In genomic region chr7:155796381-155797261, GRCh38 we compare ENCODE assay signal across 8 cellular contexts. TPM values are rescaled to one million over a fixed set of nuclear protein-coding genes. Genes with fewer than 3 reads are reported as not detected.
DNase-seq lines count a peak whose midpoint lies in the region; ATAC-seq, FAIRE-seq and TF ChIP-seq lines count a peak whose summit lies in the region.

No MANE protein-coding gene starts in this region.

- POLR2A ChIA-PET in HepG2 (lab: Yijun Ruan, JAX): no interaction called here

- H3K27me3 ChIP-seq in HepG2 (ENCODE audit: control insufficient read depth in 1 of 2, insufficient read depth in 2 of 2, low read length in 2 of 2): peaks cover 7 to 38% of the 10 kb centered on the region in 2 experiments; a peak in 4 of 5 replicates

- H3K79me2 ChIP-seq in HepG2 (ENCODE audit: insufficient read depth, low read length): no peaks in the 10 kb centered on the region

- no TSS peak for BruUV-seq in HepG2 (replicated peaks; lab: Mats Ljungman, UMichigan)

- no peaks in the 10 kb centered on the region for H3K9me3 ChIP-seq in HepG2 (ENCODE audit: low read length)

- no peak for FAIRE-seq in HepG2 (lab: Jason Lieb, UNC)

- TF ChIP-seq CTCF in AG10803 (conservative IDR thresholded peaks at IDR 0.05; ENCODE audit: low read length) (peak; percentile 60), cardiac fibroblast (IDR thresholded peaks at IDR 0.05; ENCODE audit: low read depth, low read length) (peak; percentile 68), HepG2 (CRISPR knock-in tag; IDR thresholded peaks at IDR 0.05) (peak; percentile 95)

- intact Hi-C loops in HepG2 (cut with micrococcal nuclease; ENCODE audit: unreplicated experiment): loop anchor here (1.0 to 5.0 kb wide), 3 partner anchors 361 to 1021 kb away; no protein-coding TSS in a partner anchor

- 19% methylated on average over 30 of the region's 60 CpGs for WGBS in HepG2 (ENCODE audit: low lambda C conversion rate)

- H4K20me1 ChIP-seq in HepG2 (ENCODE audit: insufficient read depth, low read length): no peaks in the 10 kb centered on the region

- CTCF ChIA-PET in HepG2 (lab: Yijun Ruan, JAX; ENCODE audit: low intra/inter-chr PET ratio, low total read pairs): interaction anchor here (1.0 to 1.4 kb wide), 4 partner anchors 11 to 1020 kb away, joined by 4 to 8 read pairs (median 5); no protein-coding TSS in a partner anchor

- H3K4me3 ChIP-seq in AG10803 (ENCODE audit: low read length): no peak overlapping the region
- H3K4me3 ChIP-seq in cardiac fibroblast (replicated peaks in 1 of 2; ENCODE audit: low read depth in 2 of 2, low read length in 2 of 2): peak overlapping the region in 1 of 2 donors; percentile 23
- peak overlapping the region; percentile 33 to 68 (median 38); a peak in 5 of 6 replicates for H3K4me3 ChIP-seq in HepG2 (replicated peaks in 1 of 3; ENCODE audit: insufficient read depth in 1 of 3, low read depth in 2 of 3, low read length in 3 of 3)

- TF ChIP-seq EP300 in HepG2 (IDR thresholded peaks at IDR 0.05; ENCODE audit: low read depth in 2 of 2, low read length in 2 of 2) (no peak), HepG2 (CRISPR knock-in tag; IDR thresholded peaks at IDR 0.05; ENCODE audit: borderline replicate concordance) (no peak)

- H3K27ac ChIP-seq in HepG2 (ENCODE audit: extremely low read length, insufficient read depth, low read length): no peak overlapping the region

- no peak overlapping the region for H2AFZ ChIP-seq in HepG2 (ENCODE audit: low read length)

- DNase-seq in AG10803 (ENCODE audit: low read depth) (no peak), GM19238 (ENCODE audit: insufficient read length, low spot score) (peak; percentile 79), HuH-7 (ENCODE audit: low spot score) (peak; percentile 97), cardiac fibroblast (ENCODE audit: low read depth in 2 of 2) (peak in 1 of 2 donors; percentile 50), HepG2 (ENCODE audit: low spot score) (no peak), NCI-H1694 treated with DMSO at 0.1 percent for 48 hours (lab: John Stamatoyannopoulos, UW) (no peak)
- DNase-seq in activated CD4-positive, CD25-positive, alpha-beta regulatory T cell treated with anti-CD3 and anti-CD28 coated beads, Interleukin-2, amount 50 U/mL, for 16 hours (ENCODE audit: low read depth, low spot score): peak; percentile 25
- DNase-seq in stimulated activated CD8-positive, alpha-beta memory T cell treated with anti-CD3 and anti-CD28 coated beads, Interleukin-12 subunit alpha, Interleukin-12 subunit beta, amount 100 ng/mL, for 1 hour (ENCODE audit: low read depth): peak; percentile 36

- H3K9ac ChIP-seq in HepG2 (ENCODE audit: insufficient read depth, low read depth, low read length): peak overlapping the region; percentile 26; the same call in 1 of the 2 replicates

- TF ChIP-seq RAD21 in HepG2 (CRISPR knock-in tag; IDR thresholded peaks at IDR 0.05): peak; percentile 96

- in situ Hi-C loops in HepG2 (cut with HindIII; ENCODE audit: extremely low pct_ligation_motif_present, low pct_unique_long_range_greater_than_20kb): loop anchor here (5.0 kb wide), 1 partner anchor 1021 kb away; no protein-coding TSS in a partner anchor

- H3K4me1 ChIP-seq in HepG2 (ENCODE audit: insufficient read depth, low read length): peaks cover 43% of the 10 kb centered on the region

- ATAC-seq in HepG2: peak; percentile 85

- no peak for TF ChIP-seq POLR2A in HepG2 (IDR thresholded peaks at IDR 0.05; ENCODE audit: insufficient read depth in 1 of 2, low read depth in 2 of 2, low read length in 2 of 2)

- H3K4me2 ChIP-seq in HepG2 (ENCODE audit: low read depth, low read length): peak overlapping the region; percentile 60

- no peaks in the 10 kb centered on the region for H3K36me3 ChIP-seq in HepG2 (replicated peaks in 1 of 2; ENCODE audit: control insufficient read depth in 1 of 2, insufficient read depth in 2 of 2, low read length in 2 of 2)

TF ChIP-seq in HepG2, 621 proteins besides CTCF, POLR2A, EP300 and RAD21 (continues in another document):
- TF ChIP-seq ZFP36 (IDR thresholded peaks at IDR 0.05; ENCODE audit: borderline replicate concordance, low read depth, low read length, partially characterized antibody): no peak
- TF ChIP-seq ZNF614 (CRISPR knock-in tag; IDR thresholded peaks at IDR 0.05; ENCODE audit: borderline replicate concordance): no peak
- no peak for TF ChIP-seq ATM (IDR thresholded peaks at IDR 0.05; ENCODE audit: borderline replicate concordance)
- TF ChIP-seq ZNF543 (CRISPR knock-in tag; IDR thresholded peaks at IDR 0.05): no peak
- TF ChIP-seq AGO1 (IDR thresholded peaks at IDR 0.05; ENCODE audit: low read depth, low read length, poor library complexity, severe bottlenecking): no peak
- TF ChIP-seq TBX2 (CRISPR knock-in tag; IDR thresholded peaks at IDR 0.05; ENCODE audit: borderline replicate concordance): no peak
- peak; percentile 23; the same call in 1 of the 2 replicates for TF ChIP-seq ARID4A (CRISPR knock-in tag; IDR thresholded peaks at IDR 0.05; ENCODE audit: borderline replicate concordance)
- no peak for TF ChIP-seq ZNF34 (CRISPR knock-in tag; IDR thresholded peaks at IDR 0.05; ENCODE audit: borderline replicate concordance)
- TF ChIP-seq PHF20 (CRISPR knock-in tag; IDR thresholded peaks at IDR 0.05): no peak
- no peak for TF ChIP-seq SMYD3 (CRISPR knock-in tag; IDR thresholded peaks at IDR 0.05)
- no peak for TF ChIP-seq FOXM1 (CRISPR knock-in tag; IDR thresholded peaks at IDR 0.05)
- no peak for TF ChIP-seq MIXL1 (CRISPR knock-in tag; IDR thresholded peaks at IDR 0.05)
- TF ChIP-seq GABPB1 (CRISPR knock-in tag; IDR thresholded peaks at IDR 0.05): peak; percentile 40; the same call in 1 of the 2 replicates
- no peak for TF ChIP-seq TFAP4 (IDR thresholded peaks at IDR 0.05; ENCODE audit: borderline replicate concordance, low read depth)
- TF ChIP-seq PHF8 (CRISPR knock-in tag; IDR thresholded peaks at IDR 0.05): no peak
- TF ChIP-seq ZNF674 (CRISPR knock-in tag; IDR thresholded peaks at IDR 0.05; ENCODE audit: low read depth): no peak
- no peak for TF ChIP-seq FIP1L1 (IDR thresholded peaks at IDR 0.05; ENCODE audit: borderline replicate concordance, insufficient read depth, low read depth, low read length)

RNA-seq across cellular contexts. Expression of gene SHH, which starts 15.6 kb away (rescaled TPM):
- total RNA-seq in HepG2 (2016; rRNA removed; fragmentation: Illumina TruSeq; extraction: Trizol): 1.7 and 1.9 TPM in 2 replicates
- 0.10 and 0.53 TPM in 2 replicates for total RNA-seq in HepG2 (2016; cell fraction: cytosol; rRNA removed; fragmentation: Illumina TruSeq; extraction: Trizol; ENCODE audit: low read depth)
- 1.3 and 2.2 TPM in 2 replicates for total RNA-seq in HepG2 (2016; cell fraction: insoluble cytoplasmic fraction; rRNA removed; fragmentation: Illumina TruSeq; extraction: Trizol)
- total RNA-seq in HepG2 (2016; cell fraction: membrane; rRNA removed; fragmentation: Illumina TruSeq; extraction: Trizol): 0.80 and 1.6 TPM in 2 replicates
- 1.3 TPM in 2 replicates for total RNA-seq in HepG2 (2016; cell fraction: nucleus; rRNA removed; fragmentation: Illumina TruSeq; extraction: Trizol)
- 3.4 and 4.9 TPM in 2 replicates for polyA plus RNA-seq in HepG2 (2011; rRNA removed)
- polyA plus RNA-seq in HepG2 (2011; cell fraction: cytosol; rRNA removed): 1.9 and 3.3 TPM in 2 replicates
- polyA plus RNA-seq in HepG2 (2011; cell fraction: nucleus; rRNA removed): 12.2 and 16.4 TPM in 2 replicates
- 3.5 and 6.3 TPM in 2 replicates for polyA plus RNA-seq in HepG2 (2012)
- polyA plus RNA-seq in HepG2 (2016; cell fraction: cytosol; fragmentation: Illumina TruSeq; extraction: Trizol; ENCODE audit: low read depth): 0.17 TPM in 2 replicates
- 1.8 and 2.1 TPM in 2 replicates for polyA plus RNA-seq in HepG2 (2016; cell fraction: insoluble cytoplasmic fraction; fragmentation: Illumina TruSeq; extraction: Trizol; ENCODE audit: low read depth)
- 0.12 and 0.47 TPM in 2 replicates for polyA plus RNA-seq in HepG2 (2016; cell fraction: membrane; fragmentation: Illumina TruSeq; extraction: Trizol; ENCODE audit: low read depth)
- 3.9 and 4.1 TPM in 2 replicates for polyA plus RNA-seq in HepG2 (2016; cell fraction: nucleus; fragmentation: Illumina TruSeq; extraction: Trizol; ENCODE audit: insufficient read depth, low read depth)
- 9.0 TPM in 1 of 2 replicates, not detected in the other for polyA minus RNA-seq in HepG2 (2011; rRNA and poly(A)+ RNA removed; ENCODE audit: low replicate concordance)
- 4.0 and 5.5 TPM in 2 replicates for polyA minus RNA-seq in HepG2 (2011; cell fraction: cytosol; rRNA and poly(A)+ RNA removed)
- 4.5 and 5.2 TPM in 2 replicates for polyA minus RNA-seq in HepG2 (2011; cell fraction: nucleus; rRNA and poly(A)+ RNA removed)

Comparison
In these comparisons a context has a peak if more than half of its experiments do, and no peak if none do; other contexts are left out.
1. DNase-seq: peak in GM19238 (single experiment), HuH-7 (single experiment), activated CD4-positive, CD25-positive, alpha-beta regulatory T cell treated with anti-CD3 and anti-CD28 coated beads, Interleukin-2, amount 50 U/mL, for 16 hours (single experiment) and stimulated activated CD8-positive, alpha-beta memory T cell treated with anti-CD3 and anti-CD28 coated beads, Interleukin-12 subunit alpha, Interleukin-12 subunit beta, amount 100 ng/mL, for 1 hour (single experiment); none in AG10803 (single experiment), HepG2 (single experiment) and NCI-H1694 treated with DMSO at 0.1 percent for 48 hours (single experiment).
2. Peak in every context shown above with its lines, with median percentiles within 50 percentile points of each other: CTCF ChIP-seq.